Comparison of ENCODE assay signal across 22 cellular contexts in genomic region chr7:158555034-158555520, GRCh38. TPM values are rescaled to one million over a fixed set of nuclear protein-coding genes. Genes with fewer than 3 reads are reported as not detected.
DNase-seq lines count a peak whose midpoint lies in the region; ATAC-seq and TF ChIP-seq lines count a peak whose summit lies in the region.
"Had no signal": no experiment of that assay in that cellular context is flagged by ENCODE, and none has a peak within 500 bp of the region (broad histone marks: within the 10 kb centered on the region; RNA-seq: fewer than 3 reads in every experiment).

No MANE protein-coding gene starts in this region.

- peaks cover 9% of the 10 kb centered on the region; the same call in 1 of the 2 replicates for H3K27me3 Mint-ChIP-seq in WTC11 (ENCODE audit: low read depth)

- peak overlapping the region; percentile 75 for H3K23ac ChIP-seq in neuronal stem cell (ENCODE audit: low read depth, low read length, poor library complexity)

- CTCF ChIA-PET in WTC11 (lab: Charles Lee): no interaction called here

- H2BK5ac ChIP-seq in neuronal stem cell (ENCODE audit: low read length): no peak overlapping the region

- no peak for TF ChIP-seq POLR2A in Peyer's patch (IDR thresholded peaks at IDR 0.05)

- H3K18ac ChIP-seq in neuronal stem cell (ENCODE audit: low read length): no peak overlapping the region

- no peak overlapping the region for H2BK12ac ChIP-seq in neuronal stem cell (ENCODE audit: low read length)

- H3K27ac Mint-ChIP-seq in WTC11: no peak overlapping the region
- H3K27ac Mint-ChIP-seq: CD14-positive monocyte; CD4-positive, alpha-beta T cell; CD8-positive, alpha-beta T cell had no signal

- H3K36me3 Mint-ChIP-seq in WTC11: no peaks in the 10 kb centered on the region
- H3K36me3 Mint-ChIP-seq: CD14-positive monocyte; CD8-positive, alpha-beta T cell had no signal

- H4K91ac ChIP-seq in neuronal stem cell (ENCODE audit: low read depth, low read length, poor library complexity): no peak overlapping the region

- no peaks in the 10 kb centered on the region for H3K9me3 ChIP-seq in neuronal stem cell (replicated peaks in 1 of 2; ENCODE audit: control insufficient read depth in 2 of 2, insufficient read depth in 1 of 2, low read depth in 1 of 2, low read length in 2 of 2)
- H3K9me3 ChIP-seq in upper lobe of right lung: no peaks in the 10 kb centered on the region
- H3K9me3 ChIP-seq in Peyer's patch: no peaks in the 10 kb centered on the region
- H3K9me3 ChIP-seq: BE2C, BLaER1 had no signal

- no peak overlapping the region for H3K4me3 Mint-ChIP-seq in WTC11
- H3K4me3 Mint-ChIP-seq: CD14-positive monocyte; CD4-positive, alpha-beta T cell; CD8-positive, alpha-beta T cell had no signal

- H3K9ac ChIP-seq in neuronal stem cell (ENCODE audit: low read depth, low read length, poor library complexity): no peak overlapping the region
- H3K9ac ChIP-seq: BLaER1 had no signal

- H3K36me3 ChIP-seq in neuronal stem cell (replicated peaks in 1 of 2; ENCODE audit: control insufficient read depth in 2 of 2, insufficient read depth in 2 of 2, low read length in 2 of 2) (no peaks in the 10 kb centered on the region), upper lobe of right lung (no peaks in the 10 kb centered on the region), Peyer's patch (no peaks in the 10 kb centered on the region)
- H3K36me3 ChIP-seq: BE2C, BLaER1 had no signal

- POLR2A ChIA-PET in WTC11 (lab: Charles Lee): no interaction called here

- TF ChIP-seq CTCF in WTC11 (IDR thresholded peaks at IDR 0.05) (no peak), upper lobe of right lung (IDR thresholded peaks at IDR 0.05) (no peak), Peyer's patch (IDR thresholded peaks at IDR 0.05) (no peak)

- no peak overlapping the region for H3K14ac ChIP-seq in neuronal stem cell (ENCODE audit: low read length)

- intact Hi-C loops in upper lobe of right lung (cut with DNase I): no loop called here

- H3K4ac ChIP-seq in neuronal stem cell (ENCODE audit: low read length): no peak overlapping the region

- DNase-seq in Daoy (ENCODE audit: low read depth): peak; percentile 33
- DNase-seq in WTC11 (ENCODE audit: low spot score): peak; percentile 9
- no peak for DNase-seq in neuronal stem cell (ENCODE audit: low spot score)
- peak; percentile 46 for DNase-seq in upper lobe of right lung
- no peak for DNase-seq in Peyer's patch
- DNase-seq in CD1c-positive myeloid dendritic cell (ENCODE audit: extremely low spot score): no peak
- DNase-seq: 8988T; ACHN; BE2C; C1 segment of cervical spinal cord; Caco-2; Calu3; CD4-positive, alpha-beta T cell; CD8-positive, alpha-beta T cell; DMS79 treated with DMSO at 0.1 percent for 48 hours; EL; GDM1 had no signal

- H3K4me3 ChIP-seq in neuronal stem cell (ENCODE audit: low read length in 2 of 2) (no peak overlapping the region), upper lobe of right lung (no peak overlapping the region), Peyer's patch (no peak overlapping the region)
- H3K4me3 ChIP-seq: BLaER1, GM12878 had no signal

- no peak overlapping the region for H2AK5ac ChIP-seq in neuronal stem cell (ENCODE audit: low read depth, low read length)

- no peak overlapping the region for H3K4me2 ChIP-seq in neuronal stem cell (ENCODE audit: insufficient read depth, low read length, poor library complexity, severe bottlenecking)
- H3K4me2 ChIP-seq: BLaER1 had no signal

- H3K27ac ChIP-seq in neuronal stem cell (replicated peaks; ENCODE audit: low read length): no peak overlapping the region
- H3K27ac ChIP-seq in upper lobe of right lung: no peak overlapping the region
- H3K27ac ChIP-seq in Peyer's patch: no peak overlapping the region
- H3K27ac ChIP-seq: BLaER1 had no signal

- no CpG with 5 or more reads among the region's 18 CpGs for WGBS in neuronal stem cell (ENCODE audit: extremely low coverage in 2 of 2, insufficient read length in 2 of 2, insufficient replicate concordance in 1 of 2), 2 donors

- no peak overlapping the region for H2BK120ac ChIP-seq in neuronal stem cell (ENCODE audit: low read depth, low read length)

- no peak overlapping the region for H2BK15ac ChIP-seq in neuronal stem cell (ENCODE audit: low read length)

- ATAC-seq in WTC11 (no peak), upper lobe of right lung (no peak), GM21576 (IDR thresholded peaks at IDR 0.05; ENCODE audit: unreplicated experiment) (no peak)
- ATAC-seq: CD8-positive, alpha-beta T cell; GM12878 had no signal

- no peaks in the 10 kb centered on the region for H3K9me3 Mint-ChIP-seq in WTC11
- H3K9me3 Mint-ChIP-seq: CD4-positive, alpha-beta T cell; CD8-positive, alpha-beta T cell had no signal

- H3K4me1 ChIP-seq in neuronal stem cell (ENCODE audit: control insufficient read depth in 2 of 2, insufficient read depth in 1 of 2, low read depth in 1 of 2, low read length in 2 of 2): peaks cover 0 to 6% of the 10 kb centered on the region in 2 donors
- no peaks in the 10 kb centered on the region for H3K4me1 ChIP-seq in upper lobe of right lung
- no peaks in the 10 kb centered on the region for H3K4me1 ChIP-seq in Peyer's patch
- H3K4me1 ChIP-seq: Caco-2 had no signal

- H2AFZ ChIP-seq in neuronal stem cell (ENCODE audit: low read length): no peak overlapping the region

- peaks cover 17% of the 10 kb centered on the region for H3K4me1 Mint-ChIP-seq in WTC11
- H3K4me1 Mint-ChIP-seq: CD14-positive monocyte had no signal

- H3K27me3 ChIP-seq in neuronal stem cell (ENCODE audit: control insufficient read depth in 3 of 3, insufficient read depth in 3 of 3, low read depth in 1 of 3, low read length in 3 of 3) (peaks cover 0 to 2% (median 0%) of the 10 kb centered on the region in 3 experiments), upper lobe of right lung (no peaks in the 10 kb centered on the region), Peyer's patch (no peaks in the 10 kb centered on the region)
- H3K27me3 ChIP-seq: BE2C, BLaER1 had no signal

- H3K79me1 ChIP-seq in neuronal stem cell (ENCODE audit: low read depth, low read length): no peaks in the 10 kb centered on the region

- H4K8ac ChIP-seq in neuronal stem cell (ENCODE audit: low read depth, low read length): no peak overlapping the region

TF ChIP-seq in WTC11, 78 proteins besides CTCF, POLR2A, EP300 and RAD21 (continues in another document):
- TF ChIP-seq HMGXB4 (CRISPR knock-in tag; IDR thresholded peaks at IDR 0.05) (no peak), ZNF532 (CRISPR knock-in tag; IDR thresholded peaks at IDR 0.05; ENCODE audit: borderline replicate concordance) (no peak)

RNA-seq across cellular contexts. Expression of gene PTPRN2, which starts 32.5 kb away (rescaled TPM):
- 5.5 and 8.3 TPM in 2 replicates for total RNA-seq in Daoy (2014; rRNA removed; shearing (Covaris generic))
- 2.6 to 4.7 TPM (median 3.9 TPM) in 3 replicates for total RNA-seq in WTC11 (2021)
- polyA plus RNA-seq in neuronal stem cell (2013, experiment 1 of 2): 19.0 TPM
- polyA plus RNA-seq in neuronal stem cell (2013, experiment 2 of 2): 20.3 TPM
- total RNA-seq in upper lobe of right lung: 4.9 TPM
- 10 to 100 TPM; 14.9 to 34.3 (median 21.3) TPM for total RNA-seq in Peyer's patch
- total RNA-seq: G401, GM12878 had no signal

Comparison
In these comparisons a context has a peak if more than half of its experiments do, and no peak if none do; other contexts are left out.
1. DNase-seq: peak in Daoy (single experiment), WTC11 (single experiment) and upper lobe of right lung (single experiment); none in neuronal stem cell (single experiment), Peyer's patch (0 of 3) and CD1c-positive myeloid dendritic cell (single experiment).